25 cellular contexts compared by ENCODE assay signal in the genomic region with DNA sequence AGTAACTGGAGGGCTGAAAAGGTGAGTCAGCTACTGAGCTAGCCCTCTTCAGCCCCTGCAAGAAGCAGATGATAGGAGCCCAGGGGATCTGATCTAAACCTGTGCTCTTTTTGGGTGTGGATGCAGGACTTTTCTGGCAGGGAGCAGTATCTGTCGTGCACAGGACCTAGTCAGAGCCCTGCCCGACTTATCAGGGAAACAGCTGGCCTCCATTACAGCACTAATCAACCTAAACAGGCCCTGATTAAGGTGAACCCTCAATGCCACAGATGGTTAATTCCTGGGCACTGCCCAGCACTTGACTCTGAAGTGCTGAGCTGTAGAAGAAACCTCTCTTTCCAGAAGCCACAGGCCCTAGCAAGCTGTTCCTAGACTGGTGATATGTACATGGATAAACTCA.
"Had no signal": no experiment of that assay in that cellular context is flagged by ENCODE, and none has a peak within 500 bp of the region (broad histone marks: within the 10 kb centered on the region; RNA-seq: fewer than 3 reads in every experiment).

No MANE protein-coding gene starts in this region.

- ATAC-seq: activated T-helper 17 cell treated with anti-CD3 and anti-CD28 coated beads, Interleukin-2, amount 50 U/mL, for 72 hours had no signal

- H3K27ac ChIP-seq: brain microvascular endothelial cell, cardiac muscle cell, Peyer's patch, RWPE1, SJCRH30 had no signal

- DNase-seq: activated B cell treated with CpG ODN at 0.5 μM for 24 hours; activated CD4-positive, alpha-beta memory T cell treated with anti-CD3 and anti-CD28 coated beads, Interleukin-2, amount 10 ng/mL, durations not matched to agents 7 days and 5 days; activated CD4-positive, alpha-beta T cell treated with anti-CD3 and anti-CD28 coated beads for 1 hour; activated CD4-positive, alpha-beta T cell treated with anti-CD3 and anti-CD28 coated beads, Interleukin-2, amount 10 ng/mL, durations not matched to agents 7 days and 5 days; activated gamma-delta T cell; activated naive CD4-positive, alpha-beta T cell treated with anti-CD3 and anti-CD28 coated beads, Interleukin-2, amount 10 ng/mL, durations not matched to agents 7 days and 5 days; activated naive CD8-positive, alpha-beta T cell treated with anti-CD3 and anti-CD28 coated beads for 36 hours; activated T-cell treated with anti-CD3 and anti-CD28 coated beads for 4 hours; activated T-cell treated with anti-CD3 and anti-CD28 coated beads, Interleukin-2, amount 50 U/mL, for 48 hours; brain microvascular endothelial cell; MG63; MV-4-11; NCI-H1092 treated with DMSO at 0.1 percent for 48 hours; NCI-H1417 treated with DMSO at 0.1 percent for 48 hours; NCI-H1694; NCI-H2029; NCI-H2107; NCI-H345; NCI-H526; Peyer's patch; Right ventricle myocardium superior; SJCRH30 had no signal

- H3K4me3 ChIP-seq: cardiac muscle cell, MG63, Peyer's patch, SJCRH30 had no signal

- H3K4me1 ChIP-seq: Peyer's patch had no signal

- H3K9me3 ChIP-seq: MG63, Peyer's patch, SJCRH30 had no signal

- H3K36me3 ChIP-seq: brain microvascular endothelial cell, cardiac muscle cell, MG63, Peyer's patch, SJCRH30 had no signal

- H3K27me3 ChIP-seq: brain microvascular endothelial cell, cardiac muscle cell, MG63, Peyer's patch, SJCRH30 had no signal
